ENCODE assay signal across 15 cellular contexts in genomic region chr12:53992377-53992776, GRCh38. TPM values are rescaled to one million over a fixed set of nuclear protein-coding genes. Genes with fewer than 3 reads are reported as not detected.
"Had no signal": no experiment of that assay in that cellular context is flagged by ENCODE, and none has a peak within 500 bp of the region (broad histone marks: within the 10 kb centered on the region; RNA-seq: fewer than 3 reads in every experiment).

No MANE protein-coding gene starts in this region.

- H3K27ac ChIP-seq: ascending aorta, esophagus squamous epithelium, heart left ventricle, left lung, thoracic aorta had no signal

- H3K36me3 ChIP-seq: ascending aorta, esophagus squamous epithelium, heart left ventricle, left lung, thoracic aorta had no signal

- H3K27me3 ChIP-seq: foreskin keratinocyte had no signal

- H3K27ac Mint-ChIP-seq: activated naive CD8-positive, alpha-beta T cell treated with anti-CD3 and anti-CD28 coated beads, Interleukin-2, amount 10 ng/mL, durations not matched to agents 7 days and 5 days; memory B cell had no signal

- ATAC-seq: foreskin keratinocyte, heart left ventricle, left lung had no signal

- H3K9me3 ChIP-seq: ascending aorta, esophagus squamous epithelium, heart left ventricle, left lung, thoracic aorta had no signal

- H3K36me3 Mint-ChIP-seq: memory B cell had no signal

- H3K4me3 Mint-ChIP-seq: activated naive CD8-positive, alpha-beta T cell treated with anti-CD3 and anti-CD28 coated beads, Interleukin-2, amount 10 ng/mL, durations not matched to agents 7 days and 5 days; memory B cell had no signal

- DNase-seq: activated CD4-positive, alpha-beta T cell treated with anti-CD3 and anti-CD28 coated beads for 1 hour; activated CD4-positive, alpha-beta T cell treated with anti-CD3 and anti-CD28 coated beads, Interleukin-2, amount 50 U/mL, for 48 hours; activated gamma-delta T cell treated with Interleukin-2 at 50 U/mL for 16 hours; activated naive CD8-positive, alpha-beta T cell treated with anti-CD3 and anti-CD28 coated beads, Interleukin-2, amount 10 ng/mL, durations not matched to agents 7 days and 5 days; activated T-cell treated with anti-CD3 and anti-CD28 coated beads, Interleukin-2, amount 50 U/mL, for 48 hours; esophagus squamous epithelium; foreskin keratinocyte; left lung; stimulated activated CD4-positive, alpha-beta T cell treated with anti-CD3 and anti-CD28 coated beads, Interleukin-2, amount 100 ng/mL, for 24 hours; stimulated activated naive CD4-positive, alpha-beta T cell treated with Interleukin-2 at 50 U/mL for 16 hours; T-helper 9 cell had no signal

- H3K9me3 Mint-ChIP-seq: activated naive CD8-positive, alpha-beta T cell treated with anti-CD3 and anti-CD28 coated beads, Interleukin-2, amount 10 ng/mL, durations not matched to agents 7 days and 5 days had no signal

- H3K4me3 ChIP-seq: ascending aorta, esophagus squamous epithelium, heart left ventricle, left lung, thoracic aorta had no signal

RNA-seq across cellular contexts. Expression of gene HOXC10, which starts 7.4 kb away (rescaled TPM):
- total RNA-seq: activated naive CD8-positive, alpha-beta T cell treated with anti-CD3 and anti-CD28 coated beads, Interleukin-2, amount 10 ng/mL, durations not matched to agents 7 days and 5 days; ascending aorta; heart left ventricle; left lung; thoracic aorta had no signal
- polyA plus RNA-seq: heart left ventricle had no signal

RNA-seq across cellular contexts. Expression of gene HOXC9, which starts 7.6 kb away (rescaled TPM):
- total RNA-seq: activated naive CD8-positive, alpha-beta T cell treated with anti-CD3 and anti-CD28 coated beads, Interleukin-2, amount 10 ng/mL, durations not matched to agents 7 days and 5 days; heart left ventricle; thoracic aorta had no signal
- polyA plus RNA-seq: heart left ventricle had no signal

RNA-seq across cellular contexts. Expression of gene HOXC8, which starts 16.4 kb away (rescaled TPM):
- total RNA-seq: activated naive CD8-positive, alpha-beta T cell treated with anti-CD3 and anti-CD28 coated beads, Interleukin-2, amount 10 ng/mL, durations not matched to agents 7 days and 5 days; heart left ventricle; thoracic aorta had no signal
- polyA plus RNA-seq: heart left ventricle had no signal

RNA-seq across cellular contexts. Expression of gene HOTAIR, which starts 17.6 kb away (rescaled TPM):
- total RNA-seq: activated naive CD8-positive, alpha-beta T cell treated with anti-CD3 and anti-CD28 coated beads, Interleukin-2, amount 10 ng/mL, durations not matched to agents 7 days and 5 days; ascending aorta; esophagus squamous epithelium; heart left ventricle; left lung; thoracic aorta had no signal
- polyA plus RNA-seq: heart left ventricle had no signal

RNA-seq across cellular contexts. Expression of gene HOXC11, which starts 19.5 kb away (rescaled TPM):
- total RNA-seq: activated naive CD8-positive, alpha-beta T cell treated with anti-CD3 and anti-CD28 coated beads, Interleukin-2, amount 10 ng/mL, durations not matched to agents 7 days and 5 days; esophagus squamous epithelium; heart left ventricle; left lung; thoracic aorta had no signal
- polyA plus RNA-seq: heart left ventricle had no signal
